In the genomic region with DNA sequence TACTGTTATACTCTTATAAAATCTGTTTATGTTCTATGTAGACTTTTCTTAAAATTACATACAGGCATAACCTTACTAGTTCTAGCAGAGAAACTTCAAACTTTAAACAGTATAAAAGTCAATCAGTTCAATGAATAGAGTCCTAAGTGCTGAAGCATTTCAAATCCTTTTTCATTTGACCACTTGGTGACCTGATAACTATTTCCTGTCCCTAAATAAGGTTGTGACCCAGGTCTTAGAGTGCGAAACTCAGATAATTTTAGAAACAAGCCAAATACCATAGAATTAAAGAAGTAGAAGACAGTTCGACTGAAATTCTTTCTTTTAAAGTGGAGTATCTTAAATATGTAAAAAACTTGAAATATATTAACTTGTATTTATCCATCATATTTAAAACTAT, we compare ENCODE assay signal across 31 cellular contexts.
"Had no signal": no experiment of that assay in that cellular context is flagged by ENCODE, and none has a peak within 500 bp of the region (broad histone marks: within the 10 kb centered on the region; RNA-seq: fewer than 3 reads in every experiment).

No MANE protein-coding gene starts in this region.

- DNase-seq: Karpas-422, NCI-H1048, NCI-H1092 treated with DMSO at 0.1 percent for 48 hours, NCI-H1105 treated with DMSO at 0.1 percent for 48 hours, NCI-H1417, NCI-H1436, NCI-H146, NCI-H1694, NCI-H187, NCI-H1930, NCI-H2029 treated with DMSO at 0.1 percent for 48 hours, NCI-H2081 treated with DMSO at 0.1 percent for 48 hours, NCI-H2107, NCI-H2171, NCI-H2227 treated with DMSO at 0.1 percent for 48 hours, NCI-H345, NCI-H446, NCI-H524, NCI-H526, NCI-H69, NCI-H748 treated with DMSO at 0.1 percent for 48 hours, PC-9, SHP77, SIG-M5, SJCRH30, T-cell had no signal

- H3K4me1 ChIP-seq: SJCRH30 had no signal

- H3K9me3 ChIP-seq: SJCRH30 had no signal

- H3K4me3 ChIP-seq: PC-9, SJCRH30, SK-N-MC had no signal

- H2AFZ ChIP-seq: PC-9 had no signal

- H3K4me2 ChIP-seq: PC-9 had no signal

- H3K27ac ChIP-seq: PC-9, RWPE1, SJCRH30, SK-N-MC had no signal

- H3K36me3 ChIP-seq: SJCRH30 had no signal

- ATAC-seq: Panc1, Right ventricle myocardium inferior, SK-N-SH treated with all-trans-retinoic acid at 6 μM for 48 hours, T-cell had no signal

- H3K27me3 ChIP-seq: SJCRH30 had no signal
